10 cellular contexts compared by ENCODE assay signal in the genomic region with DNA sequence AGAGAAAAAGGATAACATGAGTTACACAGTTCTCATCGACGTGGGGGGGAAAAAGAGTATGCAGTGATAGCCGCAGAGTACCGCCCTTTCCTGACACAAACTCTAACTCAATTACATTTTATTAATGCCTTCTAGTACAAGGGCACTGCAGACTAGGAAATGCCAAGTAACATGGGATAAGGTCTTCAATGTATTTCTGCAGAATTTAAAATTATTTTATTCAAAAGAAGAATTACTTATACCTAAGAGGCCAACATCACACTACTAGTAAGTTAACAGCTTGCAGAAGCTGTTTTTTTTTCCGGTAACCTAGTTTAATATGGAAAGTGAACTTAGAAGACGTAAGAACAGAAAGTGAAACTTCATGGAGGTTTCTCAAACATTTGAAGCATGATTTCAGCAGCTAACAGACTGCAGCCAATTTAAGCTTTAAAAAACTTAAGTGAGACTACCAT. TPM values are rescaled to one million over a fixed set of nuclear protein-coding genes. Genes with fewer than 3 reads are reported as not detected.
DNase-seq lines count a peak whose midpoint lies in the region; ATAC-seq and TF ChIP-seq lines count a peak whose summit lies in the region.
"Had no signal": no experiment of that assay in that cellular context is flagged by ENCODE, and none has a peak within 500 bp of the region (broad histone marks: within the 10 kb centered on the region; RNA-seq: fewer than 3 reads in every experiment).

No MANE protein-coding gene starts in this region.

- H3K27me3 ChIP-seq in SU-DHL-6 (ENCODE audit: low read length) (no peaks in the 10 kb centered on the region), fibroblast of lung (ENCODE audit: control insufficient read depth, insufficient read depth, low read length) (no peaks in the 10 kb centered on the region)

- H3K4me3 ChIP-seq in SU-DHL-6 (ENCODE audit: insufficient read depth, low read length, poor library complexity, severe bottlenecking) = peak overlapping the region; percentile 49
- H3K4me3 ChIP-seq in fibroblast of lung (replicated peaks in 1 of 4; ENCODE audit: control extremely low read depth in 1 of 4, insufficient read depth in 1 of 4, low read depth in 3 of 4, low read length in 4 of 4) = peak overlapping the region; percentile 17 to 46 (median 30)

- DNase-seq in activated T-cell treated with anti-CD3 and anti-CD28 coated beads, Interleukin-2, amount 50 U/mL, for 4 hours = no peak
- DNase-seq in activated T-cell treated with anti-CD3 and anti-CD28 coated beads for 4 hours = no peak
- DNase-seq in fibroblast of lung (ENCODE audit: low read depth in 2 of 2) = peak in 1 of 2 donors; percentile 35
- DNase-seq in stimulated activated naive CD8-positive, alpha-beta T cell treated with anti-CD3 and anti-CD28 coated beads, Interleukin-15, amount 100 ng/mL, for 72 hours = no peak
- DNase-seq in posterior vena cava (ENCODE audit: low spot score) = no peak
- DNase-seq: activated effector memory CD4-positive, alpha-beta T cell treated with anti-CD3 and anti-CD28 coated beads, Interleukin-2, amount 50 U/mL, for 16 hours; NCI-H526 treated with DMSO at 0.1 percent for 48 hours had no signal

- peak; percentile 7 to 22 for ATAC-seq in activated T-cell treated with anti-CD3 and anti-CD28 coated beads, Interleukin-2, amount 50 U/mL, for 4 hours
- ATAC-seq in stimulated activated naive CD8-positive, alpha-beta T cell treated with anti-CD3 and anti-CD28 coated beads, Interleukin-15, amount 100 ng/mL, for 72 hours = no peak
- ATAC-seq in GM21526 (IDR thresholded peaks at IDR 0.05; ENCODE audit: low FRiP score, unreplicated experiment) (no peak), GM21528 (IDR thresholded peaks at IDR 0.05; ENCODE audit: low FRiP score, unreplicated experiment) (no peak)

- H3K79me2 ChIP-seq in SU-DHL-6 (ENCODE audit: insufficient read depth, low read length) (peaks cover 73% of the 10 kb centered on the region), fibroblast of lung (ENCODE audit: control insufficient read depth, insufficient read depth, low read length) (peaks cover 41% of the 10 kb centered on the region)

- peaks cover 34% of the 10 kb centered on the region for H3F3A ChIP-seq in SU-DHL-6 (ENCODE audit: insufficient read depth)

- peaks cover 55% of the 10 kb centered on the region for H3K4me1 Mint-ChIP-seq in activated T-cell treated with anti-CD3 and anti-CD28 coated beads, Interleukin-2, amount 50 U/mL, for 4 hours (ENCODE audit: low read depth)
- peaks cover 47% of the 10 kb centered on the region for H3K4me1 Mint-ChIP-seq in stimulated activated naive CD8-positive, alpha-beta T cell treated with anti-CD3 and anti-CD28 coated beads, Interleukin-15, amount 100 ng/mL, for 72 hours

- H3K9me3 ChIP-seq in SU-DHL-6 (ENCODE audit: insufficient read depth, low read length) (no peaks in the 10 kb centered on the region), fibroblast of lung (ENCODE audit: control insufficient read depth, insufficient read depth, low read depth, low read length) (no peaks in the 10 kb centered on the region)

- H3K27ac Mint-ChIP-seq in stimulated activated naive CD8-positive, alpha-beta T cell treated with anti-CD3 and anti-CD28 coated beads, Interleukin-15, amount 100 ng/mL, for 72 hours = peak overlapping the region; percentile 28 to 86

- TF ChIP-seq CTCF in SU-DHL-6 (IDR thresholded peaks at IDR 0.05; ENCODE audit: insufficient read depth, low read length, poor library complexity, severe bottlenecking) (no peak), fibroblast of lung (conservative IDR thresholded peaks at IDR 0.05 in 1 of 2, IDR thresholded peaks at IDR 0.05 in 1 of 2; ENCODE audit: low read depth in 1 of 2, low read length in 2 of 2) (no peak)

- H4K20me1 ChIP-seq in SU-DHL-6 (ENCODE audit: low read depth, low read length) (no peaks in the 10 kb centered on the region), fibroblast of lung (ENCODE audit: control insufficient read depth, extremely low read depth, insufficient read depth, low read length) (no peaks in the 10 kb centered on the region)

- H3K4me1 ChIP-seq in fibroblast of lung (ENCODE audit: control insufficient read depth, extremely low read depth, insufficient read depth, low read length) = peaks cover 7% of the 10 kb centered on the region

- peaks cover 36% of the 10 kb centered on the region for H3K36me3 Mint-ChIP-seq in activated T-cell treated with anti-CD3 and anti-CD28 coated beads, Interleukin-2, amount 50 U/mL, for 4 hours (ENCODE audit: insufficient read depth)

- H3K9me3 Mint-ChIP-seq in activated T-cell treated with anti-CD3 and anti-CD28 coated beads, Interleukin-2, amount 50 U/mL, for 4 hours = no peaks in the 10 kb centered on the region
- no peaks in the 10 kb centered on the region for H3K9me3 Mint-ChIP-seq in stimulated activated naive CD8-positive, alpha-beta T cell treated with anti-CD3 and anti-CD28 coated beads, Interleukin-15, amount 100 ng/mL, for 72 hours

- H3K9me2 ChIP-seq in SU-DHL-6 (replicated peaks; ENCODE audit: insufficient read depth, low read length) = no peaks in the 10 kb centered on the region

- H3K4me3 Mint-ChIP-seq in activated T-cell treated with anti-CD3 and anti-CD28 coated beads, Interleukin-2, amount 50 U/mL, for 4 hours = peak overlapping the region; percentile 90
- peak overlapping the region; percentile 59 to 72 for H3K4me3 Mint-ChIP-seq in stimulated activated naive CD8-positive, alpha-beta T cell treated with anti-CD3 and anti-CD28 coated beads, Interleukin-15, amount 100 ng/mL, for 72 hours

- peak overlapping the region; percentile 92 for H3K27ac ChIP-seq in SU-DHL-6 (ENCODE audit: low read depth, low read length)
- peak overlapping the region; percentile 43 for H3K27ac ChIP-seq in fibroblast of lung (ENCODE audit: insufficient read depth, low read length)

- H3K4me2 ChIP-seq in SU-DHL-6 (ENCODE audit: low read depth, low read length, poor library complexity, severe bottlenecking) = peak overlapping the region; percentile 98
- peak overlapping the region; percentile 72 for H3K4me2 ChIP-seq in fibroblast of lung (ENCODE audit: extremely low read depth, insufficient read depth, low read length)

- H3K9ac ChIP-seq in SU-DHL-6 (ENCODE audit: low read length) (peak overlapping the region; percentile 99), fibroblast of lung (ENCODE audit: insufficient read depth, low read length) (no peak overlapping the region)

- H3K36me3 ChIP-seq in SU-DHL-6 (ENCODE audit: low read length) = peaks cover 44% of the 10 kb centered on the region
- peaks cover 10% of the 10 kb centered on the region for H3K36me3 ChIP-seq in fibroblast of lung (ENCODE audit: control insufficient read depth, insufficient read depth, low read length)

- H2AFZ ChIP-seq in SU-DHL-6 (ENCODE audit: low read depth, low read length, severe bottlenecking) = no peak overlapping the region
- no peak overlapping the region for H2AFZ ChIP-seq in fibroblast of lung (ENCODE audit: low read length)

- intact Hi-C loops in posterior vena cava (cut with DNase I) = no loop called here

- no peaks in the 10 kb centered on the region for H3K27me3 Mint-ChIP-seq in activated T-cell treated with anti-CD3 and anti-CD28 coated beads, Interleukin-2, amount 50 U/mL, for 4 hours (ENCODE audit: low read depth)
- no peaks in the 10 kb centered on the region for H3K27me3 Mint-ChIP-seq in stimulated activated naive CD8-positive, alpha-beta T cell treated with anti-CD3 and anti-CD28 coated beads, Interleukin-15, amount 100 ng/mL, for 72 hours

RNA-seq across cellular contexts. Expression of a gene that starts 3.9 kb away (rescaled TPM):
- 10 to 100 TPM; 31.9 to 34.0 (median 33.9) TPM for total RNA-seq in activated T-cell treated with anti-CD3 and anti-CD28 coated beads, Interleukin-2, amount 50 U/mL, for 4 hours
- total RNA-seq in fibroblast of lung (78.1 and 78.3 TPM in 2 replicates), posterior vena cava (10 to 100 TPM; 45.2 to 45.3 TPM)
- polyA plus RNA-seq in fibroblast of lung = 27.3 and 31.5 TPM in 2 replicates
- 21.8 and 27.4 TPM in 2 replicates for polyA plus RNA-seq in fibroblast of lung (2012)
- polyA minus RNA-seq in fibroblast of lung (ENCODE audit: low replicate concordance) = 24.7 and 30.9 TPM in 2 replicates

RNA-seq across cellular contexts. Expression of a gene that starts 55.8 kb away (rescaled TPM):
- total RNA-seq in activated T-cell treated with anti-CD3 and anti-CD28 coated beads, Interleukin-2, amount 50 U/mL, for 4 hours = 10 to 100 TPM; 24.9 to 27.7 (median 26.1) TPM
- total RNA-seq in fibroblast of lung (6.9 and 8.2 TPM in 2 replicates), posterior vena cava (10 to 100 TPM; 10.5 to 12.0 TPM)
- polyA plus RNA-seq in fibroblast of lung = 11.6 and 13.4 TPM in 2 replicates
- 8.6 and 10.2 TPM in 2 replicates for polyA plus RNA-seq in fibroblast of lung (2012)
- polyA minus RNA-seq in fibroblast of lung (ENCODE audit: low replicate concordance) = not detected in 2 replicates

RNA-seq across cellular contexts. Expression of a gene that starts 59.1 kb away (rescaled TPM):
- total RNA-seq in activated T-cell treated with anti-CD3 and anti-CD28 coated beads, Interleukin-2, amount 50 U/mL, for 4 hours = not detected
- total RNA-seq in fibroblast of lung (0.26 TPM in 1 of 2 replicates, not detected in the other), posterior vena cava (not detected)
- polyA plus RNA-seq in fibroblast of lung = not detected in 2 replicates
- polyA plus RNA-seq in fibroblast of lung (2012) = not detected in 2 replicates
- not detected in 2 replicates for polyA minus RNA-seq in fibroblast of lung (ENCODE audit: low replicate concordance)

Comparison
In these comparisons a context has a peak if more than half of its experiments do, and no peak if none do; other contexts are left out.
1. ATAC-seq: peak in activated T-cell treated with anti-CD3 and anti-CD28 coated beads, Interleukin-2, amount 50 U/mL, for 4 hours (2 of 2); none in stimulated activated naive CD8-positive, alpha-beta T cell treated with anti-CD3 and anti-CD28 coated beads, Interleukin-15, amount 100 ng/mL, for 72 hours (single experiment), GM21526 (single experiment) and GM21528 (single experiment).